10 cellular contexts compared by ENCODE assay signal in the genomic region with DNA sequence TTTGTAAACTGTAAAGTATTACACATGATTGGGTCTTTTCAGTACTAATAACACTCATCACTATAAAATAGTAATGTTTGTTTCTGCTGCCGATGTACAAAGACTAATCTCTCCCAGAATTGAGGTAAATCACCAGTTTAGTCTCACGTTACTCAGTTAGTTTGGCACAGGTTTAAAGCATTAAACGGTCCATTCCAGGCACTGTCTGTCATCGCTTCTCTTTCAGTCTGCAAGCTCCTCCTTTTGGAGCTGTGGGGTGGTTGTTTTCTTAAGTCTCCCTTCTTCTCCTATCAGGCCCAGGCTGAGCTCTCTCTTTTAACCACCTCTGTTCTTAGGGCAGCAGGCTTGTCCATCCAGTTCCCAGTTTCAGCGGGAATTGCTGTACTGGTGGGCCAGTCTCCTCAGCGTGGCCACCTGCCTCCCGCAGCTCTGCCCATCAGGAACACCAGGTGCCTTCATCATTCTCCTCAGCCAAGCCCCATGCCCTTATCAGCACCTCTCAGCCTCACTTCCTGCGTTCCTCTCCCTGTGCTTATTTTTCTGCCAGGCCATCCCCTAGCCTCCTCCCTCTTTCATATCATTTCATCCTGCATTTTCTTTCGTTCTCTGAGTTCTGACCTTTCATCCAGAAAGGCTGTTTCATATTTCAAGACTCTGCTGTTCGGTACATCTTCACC.
DNase-seq lines count a peak whose midpoint lies in the region; ATAC-seq, FAIRE-seq and TF ChIP-seq lines count a peak whose summit lies in the region.
"Had no signal": no experiment of that assay in that cellular context is flagged by ENCODE, and none has a peak within 500 bp of the region (broad histone marks: within the 10 kb centered on the region; RNA-seq: fewer than 3 reads in every experiment).

No MANE protein-coding gene starts in this region.

- intact Hi-C loops in naive thymus-derived CD4-positive, alpha-beta T cell (cut with micrococcal nuclease): no loop called here
- intact Hi-C loops in kidney (cut with DNase I): no loop called here

- H3K36me3 Mint-ChIP-seq in CD4-positive, CD25-positive, alpha-beta regulatory T cell: peaks cover 29% of the 10 kb centered on the region
- peaks cover 12 to 33% (median 25%) of the 10 kb centered on the region in 5 donors for H3K36me3 Mint-ChIP-seq in naive thymus-derived CD4-positive, alpha-beta T cell

- no peaks in the 10 kb centered on the region for H3K27me3 ChIP-seq in CD4-positive, CD25-positive, alpha-beta regulatory T cell (ENCODE audit: control insufficient read depth, insufficient read depth, low read length)
- H3K27me3 ChIP-seq in naive thymus-derived CD4-positive, alpha-beta T cell (ENCODE audit: control insufficient read depth in 2 of 2, insufficient read depth in 2 of 2, low read length in 2 of 2): no peaks in the 10 kb centered on the region

- H3K4me3 Mint-ChIP-seq in CD4-positive, CD25-positive, alpha-beta regulatory T cell: no peak overlapping the region
- H3K4me3 Mint-ChIP-seq in naive thymus-derived CD4-positive, alpha-beta T cell: peak overlapping the region in 7 of 10 donors; percentile 1 to 62 (median 33)

- H3K36me3 ChIP-seq in CD4-positive, CD25-positive, alpha-beta regulatory T cell (ENCODE audit: control insufficient read depth, insufficient read depth, low read length): no peaks in the 10 kb centered on the region
- no peaks in the 10 kb centered on the region for H3K36me3 ChIP-seq in naive thymus-derived CD4-positive, alpha-beta T cell (ENCODE audit: control insufficient read depth in 2 of 3, insufficient read depth in 3 of 3, low read length in 3 of 3)
- H3K36me3 ChIP-seq in kidney (ENCODE audit: control insufficient read depth in 1 of 2, insufficient read depth in 2 of 2, low read length in 2 of 2): no peaks in the 10 kb centered on the region

- no peak overlapping the region for H3K9ac ChIP-seq in kidney (ENCODE audit: low read length in 2 of 2)

- H3K27ac ChIP-seq in CD4-positive, CD25-positive, alpha-beta regulatory T cell (ENCODE audit: insufficient read depth, low read length, poor library complexity, severe bottlenecking): peak overlapping the region; percentile 6
- no peak overlapping the region for H3K27ac ChIP-seq in naive thymus-derived CD4-positive, alpha-beta T cell (ENCODE audit: low read depth, low read length)
- no peak overlapping the region for H3K27ac ChIP-seq in kidney (ENCODE audit: low read depth in 2 of 2, low read length in 2 of 2)

- CTCF ChIA-PET in naive thymus-derived CD4-positive, alpha-beta T cell (lab: Charles Lee): no interaction called here

- H3K9me3 ChIP-seq in CD4-positive, CD25-positive, alpha-beta regulatory T cell (ENCODE audit: control insufficient read depth in 2 of 2, low read length in 2 of 2): no peaks in the 10 kb centered on the region
- no peaks in the 10 kb centered on the region for H3K9me3 ChIP-seq in naive thymus-derived CD4-positive, alpha-beta T cell (ENCODE audit: control insufficient read depth in 2 of 3, low read length in 3 of 3)
- no peaks in the 10 kb centered on the region for H3K9me3 ChIP-seq in kidney (ENCODE audit: control insufficient read depth in 1 of 2, low read length in 2 of 2)

- ATAC-seq in CD4-positive, CD25-positive, alpha-beta regulatory T cell (ENCODE audit: low read depth in 2 of 2): no peak
- no peak for ATAC-seq in naive thymus-derived CD4-positive, alpha-beta T cell

- no peak for DNase-seq in CD4-positive, CD25-positive, alpha-beta regulatory T cell
- DNase-seq in NCI-H146 treated with DMSO at 0.1 percent for 48 hours (lab: John Stamatoyannopoulos, UW; ENCODE audit: unreplicated experiment) (peak; percentile 45), cardiac fibroblast (ENCODE audit: low read depth in 2 of 2) (peak; percentile 70 to 71), kidney (no peak), urothelium cell line (ENCODE audit: low spot score) (no peak), KG1 (lab: John Stamatoyannopoulos, UW) (no peak), NCI-H187 (lab: John Stamatoyannopoulos, UW) (no peak)
- DNase-seq in naive thymus-derived CD4-positive, alpha-beta T cell: no peak
- DNase-seq: stimulated activated CD4-positive, alpha-beta T cell treated with anti-CD3 and anti-CD28 coated beads, Interleukin-1b, Interleukin-23, amount 100 ng/mL, for 48 hours had no signal

- no peak overlapping the region for H3K4me3 ChIP-seq in CD4-positive, CD25-positive, alpha-beta regulatory T cell (ENCODE audit: low read depth, low read length)
- H3K4me3 ChIP-seq in cardiac fibroblast (replicated peaks in 1 of 2; ENCODE audit: low read depth in 2 of 2, low read length in 2 of 2): no peak overlapping the region
- H3K4me3 ChIP-seq in naive thymus-derived CD4-positive, alpha-beta T cell (ENCODE audit: low read length): no peak overlapping the region
- H3K4me3 ChIP-seq in kidney (ENCODE audit: low read length in 2 of 2): no peak overlapping the region

- H3K27me3 Mint-ChIP-seq in CD4-positive, CD25-positive, alpha-beta regulatory T cell: no peaks in the 10 kb centered on the region
- H3K27me3 Mint-ChIP-seq in naive thymus-derived CD4-positive, alpha-beta T cell: no peaks in the 10 kb centered on the region

- POLR2A ChIA-PET in naive thymus-derived CD4-positive, alpha-beta T cell (lab: Charles Lee): no interaction called here

- FAIRE-seq in kidney (lab: Jason Lieb, UNC) (no peak), urothelium cell line (lab: Jason Lieb, UNC) (no peak)
- FAIRE-seq: G401.6 had no signal

- H3K4me1 Mint-ChIP-seq in CD4-positive, CD25-positive, alpha-beta regulatory T cell: peaks cover 4 to 21% (median 14%) of the 10 kb centered on the region in 4 donors
- peaks cover 7 to 27% (median 24%) of the 10 kb centered on the region in 7 donors for H3K4me1 Mint-ChIP-seq in naive thymus-derived CD4-positive, alpha-beta T cell

- peaks cover 3% of the 10 kb centered on the region for H3K4me1 ChIP-seq in CD4-positive, CD25-positive, alpha-beta regulatory T cell (ENCODE audit: control insufficient read depth, insufficient read depth, low read length, poor library complexity, severe bottlenecking)
- H3K4me1 ChIP-seq in naive thymus-derived CD4-positive, alpha-beta T cell (ENCODE audit: control insufficient read depth in 2 of 2, insufficient read depth in 2 of 2, low read length in 2 of 2): peaks cover 0 to 18% of the 10 kb centered on the region in 2 donors
- no peaks in the 10 kb centered on the region for H3K4me1 ChIP-seq in kidney (ENCODE audit: control insufficient read depth in 1 of 2, insufficient read depth in 1 of 2, low read depth in 1 of 2, low read length in 2 of 2)

- TF ChIP-seq CTCF in cardiac fibroblast (IDR thresholded peaks at IDR 0.05; ENCODE audit: low read depth, low read length) (no peak), kidney (IDR thresholded peaks at IDR 0.05; ENCODE audit: borderline replicate concordance, extremely low read depth, insufficient read depth) (no peak)

- H3K9me3 Mint-ChIP-seq in CD4-positive, CD25-positive, alpha-beta regulatory T cell: peaks cover 0 to 3% (median 0%) of the 10 kb centered on the region in 7 donors
- H3K9me3 Mint-ChIP-seq in naive thymus-derived CD4-positive, alpha-beta T cell: peaks cover 0 to 2% (median 0%) of the 10 kb centered on the region in 11 donors

- H3K27ac Mint-ChIP-seq in CD4-positive, CD25-positive, alpha-beta regulatory T cell: no peak overlapping the region
- H3K27ac Mint-ChIP-seq in naive thymus-derived CD4-positive, alpha-beta T cell: peak overlapping the region in 8 of 9 donors; percentile 2 to 94 (median 68)

Comparison
In these comparisons a context has a peak if more than half of its experiments do, and no peak if none do; other contexts are left out.
1. DNase-seq: peak in NCI-H146 treated with DMSO at 0.1 percent for 48 hours (single experiment) and cardiac fibroblast (2 of 2); none in CD4-positive, CD25-positive, alpha-beta regulatory T cell (0 of 3), naive thymus-derived CD4-positive, alpha-beta T cell (0 of 9), kidney (single experiment), urothelium cell line (single experiment), KG1 (single experiment) and NCI-H187 (0 of 2).
2. H3K27ac Mint-ChIP-seq: peak in naive thymus-derived CD4-positive, alpha-beta T cell (8 of 9); none in CD4-positive, CD25-positive, alpha-beta regulatory T cell (0 of 3).
3. H3K4me3 Mint-ChIP-seq: peak in naive thymus-derived CD4-positive, alpha-beta T cell (7 of 10); none in CD4-positive, CD25-positive, alpha-beta regulatory T cell (0 of 4).